21 cellular contexts compared by ENCODE assay signal in genomic region chr16:20380782-20381181, GRCh38. TPM values are rescaled to one million over a fixed set of nuclear protein-coding genes. Genes with fewer than 3 reads are reported as not detected.
DNase-seq lines count a peak whose midpoint lies in the region; ATAC-seq, FAIRE-seq and TF ChIP-seq lines count a peak whose summit lies in the region.
"Had no signal": no experiment of that assay in that cellular context is flagged by ENCODE, and none has a peak within 500 bp of the region (broad histone marks: within the 10 kb centered on the region; RNA-seq: fewer than 3 reads in every experiment).

No MANE protein-coding gene starts in this region.

- 50 to 61% methylated on average over 3 of the region's 3 CpGs for WGBS in aorta, 2 donors

- ATAC-seq in activated CD8-positive, alpha-beta T cell treated with anti-CD3 and anti-CD28 coated beads for 36 hours, result no peak
- no peak for ATAC-seq in aorta (ENCODE audit: low FRiP score)
- ATAC-seq: CD8-positive, alpha-beta T cell; GM12878; GM23338 had no signal

- H3K27me3 Mint-ChIP-seq in activated CD8-positive, alpha-beta T cell treated with anti-CD3 and anti-CD28 coated beads for 36 hours, result peaks cover 4% of the 10 kb centered on the region

- H3K9me3 ChIP-seq in aorta (ENCODE audit: control insufficient read depth, low read length), result no peaks in the 10 kb centered on the region
- H3K9me3 ChIP-seq: Caco-2 had no signal

- no peak overlapping the region for H3K27ac Mint-ChIP-seq in activated CD8-positive, alpha-beta T cell treated with anti-CD3 and anti-CD28 coated beads for 36 hours
- H3K27ac Mint-ChIP-seq: CD14-positive monocyte; CD8-positive, alpha-beta T cell; GM23338 had no signal

- H3K4me1 ChIP-seq in aorta (ENCODE audit: control insufficient read depth in 1 of 2, insufficient read depth in 2 of 2, low read length in 2 of 2), result no peaks in the 10 kb centered on the region
- H3K4me1 ChIP-seq: Caco-2 had no signal

- TF ChIP-seq CTCF in activated CD8-positive, alpha-beta T cell treated with anti-CD3 and anti-CD28 coated beads for 36 hours (IDR thresholded peaks at IDR 0.05), result no peak

- no peaks in the 10 kb centered on the region for H3K36me3 ChIP-seq in aorta (ENCODE audit: control insufficient read depth in 1 of 2, insufficient read depth in 2 of 2, low read length in 1 of 2)

- no peaks in the 10 kb centered on the region for H3K36me3 Mint-ChIP-seq in activated CD8-positive, alpha-beta T cell treated with anti-CD3 and anti-CD28 coated beads for 36 hours (ENCODE audit: low read depth)
- H3K36me3 Mint-ChIP-seq: CD14-positive monocyte; CD8-positive, alpha-beta T cell had no signal

- H3K27ac ChIP-seq in aorta (ENCODE audit: low read depth in 1 of 2, low read length in 2 of 2), result no peak overlapping the region
- H3K27ac ChIP-seq: 22Rv1 had no signal

- intact Hi-C loops in activated CD8-positive, alpha-beta T cell treated with anti-CD3 and anti-CD28 coated beads for 36 hours (cut with micrococcal nuclease), result loop anchor here (5.0 kb wide), 1 partner anchor 473 kb away; no protein-coding TSS in a partner anchor
- intact Hi-C loops in aorta (cut with DNase I), result no loop called here

- DNase-seq in DMS53 (lab: John Stamatoyannopoulos, UW) (peak; percentile 47), DMS53 treated with DMSO at 0.1 percent for 48 hours (lab: John Stamatoyannopoulos, UW; ENCODE audit: unreplicated experiment) (no peak), COLO668 (lab: John Stamatoyannopoulos, UW; ENCODE audit: unreplicated experiment) (peak; percentile 52), RCC 7860 (ENCODE audit: low spot score) (peak; percentile 20), kidney tubule cell (ENCODE audit: low spot score) (peak; percentile 86), aorta (no peak)
- DNase-seq in activated CD8-positive, alpha-beta memory T cell treated with anti-CD3 and anti-CD28 coated beads, Interleukin-2, amount 50 U/mL, for 48 hours, result no peak
- DNase-seq in activated CD8-positive, alpha-beta T cell treated with anti-CD3 and anti-CD28 coated beads for 36 hours, result no peak
- DNase-seq: Caco-2; CD8-positive, alpha-beta T cell; DMS79; H7 had no signal

- POLR2A ChIA-PET in activated CD8-positive, alpha-beta T cell treated with anti-CD3 and anti-CD28 coated beads for 36 hours (lab: Charles Lee), result no interaction called here

- H3K9me3 Mint-ChIP-seq in activated CD8-positive, alpha-beta T cell treated with anti-CD3 and anti-CD28 coated beads for 36 hours, result no peaks in the 10 kb centered on the region
- H3K9me3 Mint-ChIP-seq: CD14-positive monocyte; CD8-positive, alpha-beta T cell; GM23338 had no signal

- H3K4me1 Mint-ChIP-seq in activated CD8-positive, alpha-beta T cell treated with anti-CD3 and anti-CD28 coated beads for 36 hours (ENCODE audit: low read depth), result no peaks in the 10 kb centered on the region
- H3K4me1 Mint-ChIP-seq: CD14-positive monocyte, GM23338 had no signal

- no peaks in the 10 kb centered on the region for H3K27me3 ChIP-seq in aorta (ENCODE audit: control insufficient read depth in 1 of 2, insufficient read depth in 2 of 2, low read length in 1 of 2)

- no peak overlapping the region for H3K4me3 ChIP-seq in aorta (ENCODE audit: low read length in 2 of 2)
- H3K4me3 ChIP-seq: GM12878, GM23338 had no signal

- CTCF ChIA-PET in activated CD8-positive, alpha-beta T cell treated with anti-CD3 and anti-CD28 coated beads for 36 hours (lab: Charles Lee), result interaction anchor here (1.4 kb wide), 1 partner anchor 473 kb away, joined by 4 read pairs; no protein-coding TSS in a partner anchor

- FAIRE-seq in RCC 7860 (lab: Jason Lieb, UNC), result no peak
- FAIRE-seq: GM12878, GM18507, HTR-8/SVneo had no signal

- no peak overlapping the region for H3K4me3 Mint-ChIP-seq in activated CD8-positive, alpha-beta T cell treated with anti-CD3 and anti-CD28 coated beads for 36 hours
- H3K4me3 Mint-ChIP-seq: CD14-positive monocyte; CD8-positive, alpha-beta T cell; GM23338 had no signal

RNA-seq across cellular contexts. Expression of gene PDILT, which starts 23.8 kb away (rescaled TPM):
- total RNA-seq in activated CD8-positive, alpha-beta T cell treated with anti-CD3 and anti-CD28 coated beads for 36 hours, result not detected
- total RNA-seq in aorta, result not detected
- not detected for polyA plus RNA-seq in aorta
- total RNA-seq: A673; Caco-2; CD8-positive, alpha-beta T cell; G401; GM12878; GM23338; H7 had no signal
- polyA plus RNA-seq: BJ, CD14-positive monocyte, GM12878, GM23338 had no signal

RNA-seq across cellular contexts. Expression of gene UMOD, which starts 28.3 kb away (rescaled TPM):
- total RNA-seq in activated CD8-positive, alpha-beta T cell treated with anti-CD3 and anti-CD28 coated beads for 36 hours, result not detected
- total RNA-seq in aorta, result not detected
- not detected for polyA plus RNA-seq in aorta
- total RNA-seq: A673; Caco-2; CD8-positive, alpha-beta T cell; G401; GM12878; GM23338; H7 had no signal
- polyA plus RNA-seq: BJ, CD14-positive monocyte, GM12878, GM23338 had no signal

RNA-seq across cellular contexts. Expression of gene ACSM5, which starts 28.6 kb away (rescaled TPM):
- not detected for total RNA-seq in activated CD8-positive, alpha-beta T cell treated with anti-CD3 and anti-CD28 coated beads for 36 hours
- 1 to 10 TPM; 2.6 to 5.8 TPM for total RNA-seq in aorta
- 1 to 10 TPM; 1.6 to 9.4 TPM for polyA plus RNA-seq in aorta
- total RNA-seq: A673; Caco-2; CD8-positive, alpha-beta T cell; G401; GM23338; H7 had no signal
- polyA plus RNA-seq: BJ, GM23338 had no signal

RNA-seq across cellular contexts. Expression of gene GP2, which starts 53.5 kb away (rescaled TPM):
- not detected for total RNA-seq in activated CD8-positive, alpha-beta T cell treated with anti-CD3 and anti-CD28 coated beads for 36 hours
- total RNA-seq in aorta, result 1 to 10 TPM; 4.8 to 5.4 TPM
- 1 to 10 TPM; 4.3 to 6.4 TPM for polyA plus RNA-seq in aorta
- total RNA-seq: A673; Caco-2; CD8-positive, alpha-beta T cell; G401; GM23338; H7 had no signal
- polyA plus RNA-seq: BJ, CD14-positive monocyte, GM12878, GM23338 had no signal

Comparison
In these comparisons a context has a peak if more than half of its experiments do, and no peak if none do; other contexts are left out.
1. DNase-seq: peak in DMS53 (single experiment), COLO668 (single experiment), RCC 7860 (single experiment) and kidney tubule cell (single experiment); none in DMS53 treated with DMSO at 0.1 percent for 48 hours (single experiment), activated CD8-positive, alpha-beta memory T cell treated with anti-CD3 and anti-CD28 coated beads, Interleukin-2, amount 50 U/mL, for 48 hours (single experiment), activated CD8-positive, alpha-beta T cell treated with anti-CD3 and anti-CD28 coated beads for 36 hours (single experiment) and aorta (0 of 2).